Comparison of ENCODE assay signal across 8 cellular contexts in genomic region chr10:42638821-42639270, GRCh38. TPM values are rescaled to one million over a fixed set of nuclear protein-coding genes. Genes with fewer than 3 reads are reported as not detected.
DNase-seq lines count a peak whose midpoint lies in the region; ATAC-seq and TF ChIP-seq lines count a peak whose summit lies in the region.

No MANE protein-coding gene starts in this region.

- intact Hi-C loops in PC-3 (cut with micrococcal nuclease), result loop anchor here (1.0 to 5.0 kb wide), 4 partner anchors 87 to 468 kb away; no protein-coding TSS in a partner anchor

- TF ChIP-seq CTCF in C4-2B (conservative IDR thresholded peaks at IDR 0.05), result no peak
- no peak for TF ChIP-seq CTCF in PC-3 (conservative IDR thresholded peaks at IDR 0.05; ENCODE audit: low read depth, low read length)
- no peak for TF ChIP-seq CTCF in neural crest cell (conservative IDR thresholded peaks at IDR 0.05)

- DNase-seq in PC-3 (no peak), neural crest cell (ENCODE audit: low read depth, low spot score) (no peak), anterior cingulate cortex (lab: John Stamatoyannopoulos, UW) (no peak), NCI-H1436 (lab: John Stamatoyannopoulos, UW) (no peak)

- H3K27ac ChIP-seq in C4-2B (peak overlapping the region; percentile 93), PC-3 (ENCODE audit: low read length) (peak overlapping the region; percentile 92), ectodermal cell (ENCODE audit: insufficient read depth, low read depth, low read length, poor library complexity, severe bottlenecking) (peak overlapping the region; percentile 93)

- WGBS in ectodermal cell, 2 experiments, result 16 to 20% methylated on average over 5 to 6 of the region's 6 CpGs

- no peaks in the 10 kb centered on the region for H3K9me2 ChIP-seq in PC-3 (replicated peaks; ENCODE audit: low read length)

- no peaks in the 10 kb centered on the region for H4K20me1 ChIP-seq in PC-3 (ENCODE audit: low read length)

- peak overlapping the region; percentile 96 for H3K27ac Mint-ChIP-seq in neural crest cell (ENCODE audit: unreplicated experiment)

- H3K9me3 Mint-ChIP-seq in neural crest cell, result no peaks in the 10 kb centered on the region

- peaks cover 2% of the 10 kb centered on the region for H3K36me3 Mint-ChIP-seq in neural crest cell (ENCODE audit: low read depth)

- peak overlapping the region; percentile 95 for H3K4me2 ChIP-seq in PC-3 (ENCODE audit: low read length)

- peak overlapping the region; percentile 76 for H3K4me3 ChIP-seq in PC-3 (ENCODE audit: low read length)
- peak overlapping the region; percentile 93 for H3K4me3 ChIP-seq in ectodermal cell (ENCODE audit: insufficient read depth, low read depth, low read length)

- no peak for ATAC-seq in PC-3
- no peak for ATAC-seq in esophagus mucosa
- ATAC-seq in GM18868 (IDR thresholded peaks at IDR 0.05; ENCODE audit: unreplicated experiment), result no peak

- H3K4me1 Mint-ChIP-seq in neural crest cell, result peaks cover 24% of the 10 kb centered on the region

- no peaks in the 10 kb centered on the region for H3K27me3 ChIP-seq in PC-3 (ENCODE audit: low read length)
- no peaks in the 10 kb centered on the region for H3K27me3 ChIP-seq in ectodermal cell (ENCODE audit: control insufficient read depth, insufficient read depth, low read length, poor library complexity, severe bottlenecking)

- peak overlapping the region; percentile 91 for H3K9ac ChIP-seq in PC-3 (ENCODE audit: low read length)

- no peaks in the 10 kb centered on the region for H3F3A ChIP-seq in PC-3 (ENCODE audit: low read length, unreplicated experiment)

- H2AFZ ChIP-seq in PC-3 (ENCODE audit: low read length), result peak overlapping the region; percentile 94

- peak overlapping the region; percentile 97 for H3K4me3 Mint-ChIP-seq in neural crest cell

- H3K36me3 ChIP-seq in PC-3 (ENCODE audit: low read depth, low read length), result peaks cover 2% of the 10 kb centered on the region; the same call in 1 of the 2 replicates
- no peaks in the 10 kb centered on the region for H3K36me3 ChIP-seq in ectodermal cell (ENCODE audit: control insufficient read depth, insufficient read depth, low read length)

- H3K79me2 ChIP-seq in PC-3 (ENCODE audit: low read length), result peaks cover 32% of the 10 kb centered on the region

- peaks cover 15% of the 10 kb centered on the region for H3K4me1 ChIP-seq in PC-3 (ENCODE audit: insufficient read depth, low read length)
- H3K4me1 ChIP-seq in ectodermal cell (ENCODE audit: control insufficient read depth, insufficient read depth, low read length), result no peaks in the 10 kb centered on the region

- H3K27me3 Mint-ChIP-seq in neural crest cell (ENCODE audit: low read depth), result peaks cover 24% of the 10 kb centered on the region

- POLR2A ChIA-PET in PC-3 (lab: Charles Lee; ENCODE audit: unreplicated experiment), result no interaction called here

- no peaks in the 10 kb centered on the region for H3K9me3 ChIP-seq in PC-3 (ENCODE audit: low read length)
- H3K9me3 ChIP-seq in ectodermal cell (ENCODE audit: control insufficient read depth, low read length), result no peaks in the 10 kb centered on the region

- no TSS peak for BruUV-seq in PC-3 (replicated peaks; lab: Mats Ljungman, UMichigan)

- CTCF ChIA-PET in PC-3 (lab: Charles Lee), result no interaction called here

RNA-seq across cellular contexts. Expression of gene ZNF33B, which starts 0.5 kb away (rescaled TPM):
- total RNA-seq in PC-3 (2014; rRNA removed) (6.2 and 11.7 TPM in 2 replicates), neural crest cell (21.5 and 25.0 TPM in 2 replicates), esophagus mucosa (13.2 TPM)
- polyA plus RNA-seq in ectodermal cell (2013, experiment 1 of 4), result 37.0 TPM
- 35.0 TPM for polyA plus RNA-seq in ectodermal cell (2013, experiment 2 of 4)
- 27.9 TPM for polyA plus RNA-seq in ectodermal cell (2013, experiment 3 of 4)
- polyA plus RNA-seq in ectodermal cell (2013, experiment 4 of 4), result 27.7 TPM
